In the genomic region with DNA sequence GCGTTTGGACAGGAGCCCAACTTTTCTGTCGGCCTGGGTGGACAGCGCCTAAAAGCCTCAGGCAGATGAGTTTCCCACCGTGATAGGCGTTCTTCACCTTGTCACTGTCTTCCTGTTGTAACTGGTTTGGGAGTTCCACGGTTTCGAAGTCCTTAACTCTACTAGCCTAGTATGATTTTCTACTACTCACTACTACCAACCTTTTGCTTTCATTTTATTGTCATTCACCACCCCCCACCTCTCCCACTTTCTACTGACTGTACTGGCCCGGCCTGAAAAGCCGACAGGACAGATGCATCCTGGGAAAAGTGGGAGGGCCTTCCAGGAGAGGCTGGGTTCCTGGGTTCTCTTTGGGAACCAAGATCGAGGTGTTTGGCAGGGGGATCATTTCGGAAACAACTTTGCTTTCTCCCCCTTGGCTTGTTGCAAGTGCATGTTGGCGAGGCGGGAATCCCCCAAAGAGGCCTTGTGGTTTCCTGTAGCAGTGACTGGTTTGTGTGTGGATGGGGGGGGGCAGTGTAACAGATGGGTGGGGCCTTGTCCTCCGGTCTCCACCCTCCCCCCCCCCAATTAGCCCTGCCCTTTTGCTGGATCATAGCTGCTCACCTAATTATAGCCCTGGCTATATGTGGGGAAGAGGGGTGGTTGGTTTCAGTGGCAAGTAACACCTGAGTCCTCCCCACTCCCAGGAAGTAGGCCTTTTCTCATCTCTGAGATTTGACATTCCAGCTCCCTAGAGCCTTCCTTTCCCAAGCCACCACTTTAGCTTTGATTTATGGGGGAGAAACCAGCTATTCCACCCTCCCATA, we compare ENCODE assay signal across 8 cellular contexts.
DNase-seq lines count a peak whose midpoint lies in the region; ATAC-seq and FAIRE-seq lines count a peak whose summit lies in the region.

No MANE protein-coding gene starts in this region.

- peak; percentile 17 for ATAC-seq in HG03432 (IDR thresholded peaks at IDR 0.05; ENCODE audit: unreplicated experiment)

- peak; percentile 60 for FAIRE-seq in endometrium (lab: Jason Lieb, UNC)

- DNase-seq in COLO829 (ENCODE audit: low spot score) (peak; percentile 73), NOMO-1 treated with dmso at 0.1 percent for 144 hours (lab: John Stamatoyannopoulos, UW; ENCODE audit: unreplicated experiment) (peak; percentile 77), midbrain (lab: John Stamatoyannopoulos, UW) (peak; percentile 40), cerebellar nuclear complex (lab: John Stamatoyannopoulos, UW) (no peak)
- peak; percentile 71 for DNase-seq in activated CD8-positive, alpha-beta memory T cell treated with anti-CD3 and anti-CD28 coated beads, Interleukin-2, amount 50 U/mL, for 24 hours (ENCODE audit: extremely low read depth)
- peak; percentile 74 for DNase-seq in stimulated activated CD8-positive, alpha-beta memory T cell treated with anti-CD3 and anti-CD28 coated beads, Interleukin-15, amount 100 ng/mL, for 48 hours (ENCODE audit: low read depth in 2 of 2)

Comparison
In these comparisons a context has a peak if more than half of its experiments do, and no peak if none do; other contexts are left out.
1. DNase-seq: peak in COLO829 (single experiment), NOMO-1 treated with dmso at 0.1 percent for 144 hours (single experiment), activated CD8-positive, alpha-beta memory T cell treated with anti-CD3 and anti-CD28 coated beads, Interleukin-2, amount 50 U/mL, for 24 hours (single experiment), midbrain (single experiment) and stimulated activated CD8-positive, alpha-beta memory T cell treated with anti-CD3 and anti-CD28 coated beads, Interleukin-15, amount 100 ng/mL, for 48 hours (2 of 2); none in cerebellar nuclear complex (0 of 2).